Comparison of ENCODE assay signal across 22 cellular contexts in the genomic region with DNA sequence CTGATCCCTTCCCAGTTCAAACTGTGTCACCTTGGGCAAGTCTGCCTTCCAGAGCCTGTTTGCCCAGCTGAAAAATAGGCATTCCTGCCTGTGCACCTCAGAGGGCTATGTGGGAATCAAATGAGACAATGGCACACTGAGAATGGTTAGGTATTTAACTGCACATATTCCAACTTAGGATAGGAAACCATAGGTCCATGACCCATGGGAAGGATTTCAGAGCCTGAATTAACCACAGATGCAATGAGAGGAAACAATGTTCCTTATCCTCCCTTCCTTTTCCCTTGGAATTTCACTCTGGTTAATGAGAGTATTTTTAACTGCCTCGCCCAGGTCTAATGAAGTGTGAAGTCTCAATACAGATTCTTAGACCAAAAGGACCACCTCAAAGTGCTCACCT. TPM values are rescaled to one million over a fixed set of nuclear protein-coding genes. Genes with fewer than 3 reads are reported as not detected.
DNase-seq lines count a peak whose midpoint lies in the region; ATAC-seq lines count a peak whose summit lies in the region.
"Had no signal": no experiment of that assay in that cellular context is flagged by ENCODE, and none has a peak within 500 bp of the region (broad histone marks: within the 10 kb centered on the region; RNA-seq: fewer than 3 reads in every experiment).

No MANE protein-coding gene starts in this region.

- peaks cover 42% of the 10 kb centered on the region for H3K4me1 ChIP-seq in CD8-positive, alpha-beta memory T cell (ENCODE audit: insufficient read depth, low read length)
- H3K4me1 ChIP-seq: Peyer's patch had no signal

- no peak overlapping the region for H3K4me3 ChIP-seq in CD8-positive, alpha-beta memory T cell (ENCODE audit: low read length)
- H3K4me3 ChIP-seq: GM23338, K562, MG63, Peyer's patch, SK-N-MC had no signal

- no peaks in the 10 kb centered on the region for H3K27me3 Mint-ChIP-seq in effector memory CD8-positive, alpha-beta T cell
- no peaks in the 10 kb centered on the region for H3K27me3 Mint-ChIP-seq in CD8-positive, alpha-beta memory T cell

- POLR2A ChIA-PET in CD8-positive, alpha-beta memory T cell (lab: Charles Lee), result no interaction called here

- no peaks in the 10 kb centered on the region for H3K9me3 ChIP-seq in KOPT-K1 (ENCODE audit: insufficient read depth, low read length, poor library complexity, severe bottlenecking)
- no peaks in the 10 kb centered on the region for H3K9me3 ChIP-seq in CD8-positive, alpha-beta memory T cell (ENCODE audit: low read length)
- H3K9me3 ChIP-seq: MG63, Peyer's patch had no signal

- H3K36me3 Mint-ChIP-seq in effector memory CD8-positive, alpha-beta T cell (ENCODE audit: insufficient read depth), result peaks cover 78% of the 10 kb centered on the region
- H3K36me3 Mint-ChIP-seq in stimulated activated effector memory CD8-positive, alpha-beta T cell treated with anti-CD3 and anti-CD28 coated beads, Interleukin-12 subunit alpha, Interleukin-12 subunit beta, amount 100 ng/mL, for 72 hours, result peaks cover 65% of the 10 kb centered on the region
- peaks cover 15 to 66% (median 31%) of the 10 kb centered on the region in 3 donors for H3K36me3 Mint-ChIP-seq in CD8-positive, alpha-beta memory T cell

- no peaks in the 10 kb centered on the region for H3K9me3 Mint-ChIP-seq in effector memory CD8-positive, alpha-beta T cell
- H3K9me3 Mint-ChIP-seq in stimulated activated effector memory CD8-positive, alpha-beta T cell treated with anti-CD3 and anti-CD28 coated beads, Interleukin-12 subunit alpha, Interleukin-12 subunit beta, amount 100 ng/mL, for 72 hours, result no peaks in the 10 kb centered on the region
- H3K9me3 Mint-ChIP-seq in CD8-positive, alpha-beta memory T cell, result no peaks in the 10 kb centered on the region
- H3K9me3 Mint-ChIP-seq: GM23338, H9 had no signal

- H3K4me1 Mint-ChIP-seq in effector memory CD8-positive, alpha-beta T cell (ENCODE audit: low read depth in 2 of 2), result peaks cover 34 to 48% of the 10 kb centered on the region in 2 donors
- H3K4me1 Mint-ChIP-seq in stimulated activated effector memory CD8-positive, alpha-beta T cell treated with anti-CD3 and anti-CD28 coated beads, Interleukin-12 subunit alpha, Interleukin-12 subunit beta, amount 100 ng/mL, for 72 hours, result peaks cover 28% of the 10 kb centered on the region
- peaks cover 39 to 50% (median 41%) of the 10 kb centered on the region in 3 donors for H3K4me1 Mint-ChIP-seq in CD8-positive, alpha-beta memory T cell
- H3K4me1 Mint-ChIP-seq: H9 had no signal

- peaks cover 77% of the 10 kb centered on the region for H3K36me3 ChIP-seq in KOPT-K1 (ENCODE audit: insufficient read depth, low read length)
- H3K36me3 ChIP-seq in CD8-positive, alpha-beta memory T cell (ENCODE audit: insufficient read depth, low read length), result peaks cover 25% of the 10 kb centered on the region

- no peaks in the 10 kb centered on the region for H3K27me3 ChIP-seq in CD8-positive, alpha-beta memory T cell (ENCODE audit: insufficient read depth, low read length, poor library complexity, severe bottlenecking)
- H3K27me3 ChIP-seq: MG63, Peyer's patch had no signal

- H3K27ac Mint-ChIP-seq in effector memory CD8-positive, alpha-beta T cell, result peak overlapping the region; percentile 49 to 82
- peak overlapping the region; percentile 45 for H3K27ac Mint-ChIP-seq in stimulated activated effector memory CD8-positive, alpha-beta T cell treated with anti-CD3 and anti-CD28 coated beads, Interleukin-12 subunit alpha, Interleukin-12 subunit beta, amount 100 ng/mL, for 72 hours
- H3K27ac Mint-ChIP-seq in CD8-positive, alpha-beta memory T cell, result peak overlapping the region in 4 of 8 donors; percentile 58 to 91 (median 73)
- H3K27ac Mint-ChIP-seq: GM23338 had no signal

- H3K27ac ChIP-seq in KOPT-K1 (ENCODE audit: low read depth, low read length, poor library complexity, severe bottlenecking), result peak overlapping the region; percentile 25
- no peak overlapping the region for H3K27ac ChIP-seq in CD8-positive, alpha-beta memory T cell (ENCODE audit: low read depth, low read length)
- H3K27ac ChIP-seq: Peyer's patch, SK-N-MC had no signal

- no peak for ATAC-seq in effector memory CD8-positive, alpha-beta T cell (replicated peaks)
- no peak for ATAC-seq in stimulated activated effector memory CD8-positive, alpha-beta T cell treated with anti-CD3 and anti-CD28 coated beads, Interleukin-12 subunit alpha, Interleukin-12 subunit beta, amount 100 ng/mL, for 72 hours
- no peak for ATAC-seq in GM18868 (IDR thresholded peaks at IDR 0.05; ENCODE audit: unreplicated experiment)
- ATAC-seq: GM23338, K562 had no signal

- DNase-seq in effector memory CD8-positive, alpha-beta T cell, result no peak
- DNase-seq in lung microvascular endothelial cell (ENCODE audit: low read depth in 2 of 2) (peak; percentile 10 to 12), NCI-H345 treated with DMSO at 0.1 percent for 48 hours (lab: John Stamatoyannopoulos, UW; ENCODE audit: unreplicated experiment) (no peak)
- DNase-seq in stimulated activated effector memory CD8-positive, alpha-beta T cell treated with anti-CD3 and anti-CD28 coated beads, Interleukin-12 subunit alpha, Interleukin-12 subunit beta, amount 100 ng/mL, for 72 hours (ENCODE audit: low spot score in 2 of 2), result no peak
- DNase-seq in CD8-positive, alpha-beta memory T cell, result no peak
- DNase-seq: C1 segment of cervical spinal cord, Calu3, DMS153, H9, MG63, NCI-H1105 treated with DMSO at 0.1 percent for 48 hours, NCI-H2029 treated with DMSO at 0.1 percent for 48 hours, NCI-H526 treated with DMSO at 0.1 percent for 48 hours, OCI-M1, Peyer's patch, SIG-M5 had no signal

- CTCF ChIA-PET in CD8-positive, alpha-beta memory T cell (lab: Charles Lee), result no interaction called here

- H3K4me3 Mint-ChIP-seq in effector memory CD8-positive, alpha-beta T cell, result no peak overlapping the region
- no peak overlapping the region for H3K4me3 Mint-ChIP-seq in stimulated activated effector memory CD8-positive, alpha-beta T cell treated with anti-CD3 and anti-CD28 coated beads, Interleukin-12 subunit alpha, Interleukin-12 subunit beta, amount 100 ng/mL, for 72 hours
- H3K4me3 Mint-ChIP-seq in CD8-positive, alpha-beta memory T cell, result no peak overlapping the region
- H3K4me3 Mint-ChIP-seq: GM23338, H9 had no signal

RNA-seq across cellular contexts. Expression of a gene that starts 12.7 kb away (rescaled TPM):
- 9.2 and 32.7 TPM in 2 replicates for total RNA-seq in lung microvascular endothelial cell
- 10 to 100 TPM; 11.8 to 12.1 TPM for total RNA-seq in CD8-positive, alpha-beta memory T cell
- polyA plus RNA-seq in CD8-positive, alpha-beta memory T cell, result 28.6 TPM

RNA-seq across cellular contexts. Expression of a gene that starts 36.4 kb away (rescaled TPM):
- under 0.01 TPM in 2 replicates for total RNA-seq in lung microvascular endothelial cell
- not detected for total RNA-seq in CD8-positive, alpha-beta memory T cell
- polyA plus RNA-seq in CD8-positive, alpha-beta memory T cell, result not detected
- total RNA-seq: A673, Calu3, Peyer's patch had no signal

Comparison
In these comparisons a context has a peak if more than half of its experiments do, and no peak if none do; other contexts are left out.
1. DNase-seq: peak in lung microvascular endothelial cell (2 of 2); none in effector memory CD8-positive, alpha-beta T cell (0 of 3), stimulated activated effector memory CD8-positive, alpha-beta T cell treated with anti-CD3 and anti-CD28 coated beads, Interleukin-12 subunit alpha, Interleukin-12 subunit beta, amount 100 ng/mL, for 72 hours (0 of 2), NCI-H345 treated with DMSO at 0.1 percent for 48 hours (single experiment) and CD8-positive, alpha-beta memory T cell (0 of 5).